Comparison of ENCODE assay signal across 8 cellular contexts in genomic region chr11:10856689-10857603, GRCh38. TPM values are rescaled to one million over a fixed set of nuclear protein-coding genes. Genes with fewer than 3 reads are reported as not detected.
DNase-seq lines count a peak whose midpoint lies in the region; ATAC-seq and TF ChIP-seq lines count a peak whose summit lies in the region.

No MANE protein-coding gene starts in this region.

- H3K4me1 Mint-ChIP-seq in osteocyte (ENCODE audit: unreplicated experiment) = peaks cover 22% of the 10 kb centered on the region

- peak overlapping the region; percentile 99 for H3K4me3 Mint-ChIP-seq in osteocyte (ENCODE audit: unreplicated experiment)

- peaks cover 0 to 3% of the 10 kb centered on the region in 2 donors for H3K9me3 Mint-ChIP-seq in activated naive CD4-positive, alpha-beta T cell treated with anti-CD3 and anti-CD28 coated beads, Interleukin-2, amount 50 U/mL, for 72 hours
- H3K9me3 Mint-ChIP-seq in osteocyte (ENCODE audit: unreplicated experiment) = no peaks in the 10 kb centered on the region

- CTCF ChIA-PET in AG04450 (lab: Charles Lee) = interaction anchor here (0.6 kb wide), 2 partner anchors 26 to 61 kb away, joined by 3 read pairs; no protein-coding TSS in a partner anchor
- CTCF ChIA-PET in GM10248 (lab: Yijun Ruan, JAX) = interaction anchor here (1.8 kb wide), 1 partner anchor 48 kb away, joined by 6 read pairs; the partner anchor contains the start of gene EIF4G2

- H3K36me3 Mint-ChIP-seq in activated naive CD4-positive, alpha-beta T cell treated with anti-CD3 and anti-CD28 coated beads, Interleukin-2, amount 50 U/mL, for 72 hours = peaks cover 40 to 53% of the 10 kb centered on the region in 2 donors
- H3K36me3 Mint-ChIP-seq in osteocyte (ENCODE audit: unreplicated experiment) = peaks cover 32% of the 10 kb centered on the region

- H3K4me1 ChIP-seq in cardiac muscle cell (ENCODE audit: low read depth) = peaks cover 16% of the 10 kb centered on the region

- peak; percentile 3 for ATAC-seq in HG02623 (IDR thresholded peaks at IDR 0.05; ENCODE audit: unreplicated experiment)
- peak; percentile 1 to 15 for ATAC-seq in activated naive CD4-positive, alpha-beta T cell treated with anti-CD3 and anti-CD28 coated beads, Interleukin-2, amount 50 U/mL, for 72 hours

- TF ChIP-seq CTCF in AG04450 (IDR thresholded peaks at IDR 0.05; ENCODE audit: low read depth, low read length) (no peak), GM10248 (IDR thresholded peaks at IDR 0.05; ENCODE audit: control extremely low read depth, extremely low read depth, low read depth, missing control alignments) (no peak), cardiac muscle cell (IDR thresholded peaks at IDR 0.05; ENCODE audit: low read depth, low read length) (no peak), osteocyte (IDR thresholded peaks at IDR 0.05) (no peak)

- DNase-seq in AG04450 (ENCODE audit: low read depth, low spot score) (no peak), GM10248 (ENCODE audit: extremely low spot score) (peak; percentile 20), NAMALWA (ENCODE audit: low spot score) (peak; percentile 50), cardiac muscle cell (ENCODE audit: low read depth in 1 of 2, low spot score in 1 of 2) (peak; percentile 43 to 47), osteocyte (ENCODE audit: extremely low spot score, unreplicated experiment) (no peak)
- peak in 1 of 2 donors; percentile 57 for DNase-seq in activated naive CD4-positive, alpha-beta T cell treated with anti-CD3 and anti-CD28 coated beads, Interleukin-2, amount 50 U/mL, for 72 hours (ENCODE audit: low spot score in 2 of 2)
- DNase-seq in effector CD4-positive, alpha-beta T cell = no peak

- H3K4me3 ChIP-seq in AG04450 (ENCODE audit: low read depth, low read length) (peak overlapping the region; percentile 92), cardiac muscle cell (peak overlapping the region; percentile 74)

- no peaks in the 10 kb centered on the region for H3K27me3 Mint-ChIP-seq in osteocyte (ENCODE audit: unreplicated experiment)

- no peaks in the 10 kb centered on the region for H3K9me3 ChIP-seq in AG04450 (ENCODE audit: control insufficient read depth, insufficient read depth, low read length)
- H3K9me3 ChIP-seq in cardiac muscle cell (ENCODE audit: low read depth) = no peaks in the 10 kb centered on the region

- no peaks in the 10 kb centered on the region for H3K27me3 ChIP-seq in AG04450 (ENCODE audit: control insufficient read depth, insufficient read depth, low read length)
- H3K27me3 ChIP-seq in cardiac muscle cell = no peaks in the 10 kb centered on the region

- peak overlapping the region; percentile 97 for H3K27ac ChIP-seq in AG04450 (ENCODE audit: low read depth, low read length)
- H3K27ac ChIP-seq in cardiac muscle cell = peak overlapping the region; percentile 92

- peaks cover 41% of the 10 kb centered on the region for H3K36me3 ChIP-seq in cardiac muscle cell

- H3K27ac Mint-ChIP-seq in activated naive CD4-positive, alpha-beta T cell treated with anti-CD3 and anti-CD28 coated beads, Interleukin-2, amount 50 U/mL, for 72 hours = peak overlapping the region; percentile 98 to 100
- H3K27ac Mint-ChIP-seq in osteocyte (ENCODE audit: unreplicated experiment) = peak overlapping the region; percentile 99

- POLR2A ChIA-PET in AG04450 (lab: Yijun Ruan, JAX) (interaction anchor here (0.7 to 4.5 kb wide), 9 partner anchors 8 to 77 kb away, joined by 3 to 146 read pairs (median 10); partner anchors contain the start of gene EIF4G2), GM10248 (lab: Yijun Ruan, JAX) (interaction anchor here (3.3 kb wide), 1 partner anchor 48 kb away, joined by 58 read pairs; the partner anchor contains the start of gene EIF4G2)

RNA-seq across cellular contexts. Expression of gene ZBED5, which starts 0.9 kb away (rescaled TPM):
- polyA plus RNA-seq in AG04450 (2011; rRNA removed) (77.5 and 87.7 TPM in 2 replicates), cardiac muscle cell (70.7 and 76.6 TPM in 2 replicates)
- 139 and 188 TPM in 2 replicates for polyA minus RNA-seq in AG04450 (2011; rRNA and poly(A)+ RNA removed)
- 10 to 100 TPM; 41.2 to 43.6 TPM for total RNA-seq in activated naive CD4-positive, alpha-beta T cell treated with anti-CD3 and anti-CD28 coated beads, Interleukin-2, amount 50 U/mL, for 72 hours
- total RNA-seq in cardiac muscle cell (36.2 and 37.7 TPM in 2 replicates), osteocyte (48.0 and 48.6 TPM in 2 replicates)

RNA-seq across cellular contexts. Expression of gene EIF4G2, which starts 48.2 kb away (rescaled TPM):
- polyA plus RNA-seq in AG04450 (2011; rRNA removed) = 1,244 and 1,432 TPM in 2 replicates
- polyA minus RNA-seq in AG04450 (2011; rRNA and poly(A)+ RNA removed) = 762 and 959 TPM in 2 replicates
- 100 to 1,000 TPM; 462 to 846 TPM for total RNA-seq in activated naive CD4-positive, alpha-beta T cell treated with anti-CD3 and anti-CD28 coated beads, Interleukin-2, amount 50 U/mL, for 72 hours
- 384 and 462 TPM in 2 replicates for total RNA-seq in cardiac muscle cell
- 546 and 584 TPM in 2 replicates for polyA plus RNA-seq in cardiac muscle cell
- total RNA-seq in osteocyte = 966 and 977 TPM in 2 replicates

Comparison
In these comparisons a context has a peak if more than half of its experiments do, and no peak if none do; other contexts are left out.
1. DNase-seq: peak in GM10248 (single experiment), NAMALWA (single experiment) and cardiac muscle cell (2 of 2); none in AG04450 (single experiment), osteocyte (single experiment) and effector CD4-positive, alpha-beta T cell (single experiment).